ENCODE assay signal across 1 cellular context in the genomic region with DNA sequence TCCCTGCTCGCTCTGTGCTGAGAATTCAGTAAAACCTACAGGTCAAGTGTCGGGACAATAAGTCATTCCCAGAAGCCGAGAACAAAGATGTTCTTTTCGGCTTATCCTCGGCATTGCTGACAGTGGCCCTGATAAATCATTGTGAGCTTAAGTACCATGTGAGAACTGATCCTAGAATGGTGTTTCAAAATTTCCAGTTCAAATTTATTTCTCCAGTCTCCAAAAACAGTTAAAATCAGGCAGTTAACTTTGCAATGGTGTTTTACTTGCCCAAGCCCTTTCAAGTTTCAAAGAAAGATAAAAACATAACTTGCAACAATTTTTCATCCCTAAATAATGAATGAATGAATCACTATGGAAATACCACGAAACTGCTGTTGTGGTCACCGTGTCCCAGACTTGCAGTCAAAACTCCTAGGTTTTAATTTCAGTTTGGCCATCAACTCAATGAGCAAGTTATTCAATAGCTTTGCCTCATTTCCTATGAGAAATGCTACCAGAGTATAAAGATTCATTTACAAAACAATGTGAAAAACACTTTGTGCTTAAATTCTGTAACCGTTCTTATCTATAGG.
TF ChIP-seq lines count a peak whose summit lies in the region.

No MANE protein-coding gene starts in this region.

TF ChIP-seq in endothelial cell of umbilical vein, 7 proteins besides CTCF, POLR2A, EP300 and RAD21:
- TF ChIP-seq JUN (IDR thresholded peaks at IDR 0.05; ENCODE audit: borderline replicate concordance, insufficient read depth, insufficient read length, low read depth): no peak
- no peak for TF ChIP-seq MYC (IDR thresholded peaks at IDR 0.05; ENCODE audit: low read depth, low read length)
- TF ChIP-seq, protein P1, sequence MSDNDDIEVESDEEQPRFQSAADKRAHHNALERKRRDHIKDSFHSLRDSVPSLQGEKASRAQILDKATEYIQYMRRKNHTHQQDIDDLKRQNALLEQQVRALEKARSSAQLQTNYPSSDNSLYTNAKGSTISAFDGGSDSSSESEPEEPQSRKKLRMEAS (IDR thresholded peaks at IDR 0.05; ENCODE audit: insufficient read depth, insufficient read length): no peak
- no peak for TF ChIP-seq POLR2AphosphoS5 (IDR thresholded peaks at IDR 0.05; ENCODE audit: insufficient read depth, low read depth, low read length)
- no peak for TF ChIP-seq EZH2 (IDR thresholded peaks at IDR 0.05; ENCODE audit: borderline replicate concordance, low read depth, low read length, severe bottlenecking)
- no peak for TF ChIP-seq GATA2 (IDR thresholded peaks at IDR 0.05; ENCODE audit: insufficient read depth, insufficient read length, low read depth, low read length)
- TF ChIP-seq FOS (IDR thresholded peaks at IDR 0.05; ENCODE audit: borderline replicate concordance, insufficient read depth, low read length): no peak
